18 cellular contexts compared by ENCODE assay signal in genomic region chr12:28866715-28867503, GRCh38.
DNase-seq lines count a peak whose midpoint lies in the region; ATAC-seq, FAIRE-seq and TF ChIP-seq lines count a peak whose summit lies in the region.
"Had no signal": no experiment of that assay in that cellular context is flagged by ENCODE, and none has a peak within 500 bp of the region (broad histone marks: within the 10 kb centered on the region; RNA-seq: fewer than 3 reads in every experiment).

No MANE protein-coding gene starts in this region.

- H3K79me1 ChIP-seq in mesenchymal stem cell (replicated peaks; ENCODE audit: low read length, poor library complexity, severe bottlenecking) (no peaks in the 10 kb centered on the region), trophoblast cell (ENCODE audit: low read length) (no peaks in the 10 kb centered on the region)

- H4K91ac ChIP-seq in mesenchymal stem cell (ENCODE audit: low read length): no peak overlapping the region
- H4K91ac ChIP-seq in trophoblast cell (ENCODE audit: low read depth, low read length): peak overlapping the region; percentile 5

- H3K27me3 ChIP-seq in GM23338 (ENCODE audit: insufficient read depth): no peaks in the 10 kb centered on the region
- H3K27me3 ChIP-seq in astrocyte (ENCODE audit: insufficient read depth, low read length): no peaks in the 10 kb centered on the region
- H3K27me3 ChIP-seq in mesenchymal stem cell (ENCODE audit: control insufficient read depth in 1 of 2, insufficient read depth in 1 of 2, low read length in 2 of 2): no peaks in the 10 kb centered on the region
- no peaks in the 10 kb centered on the region for H3K27me3 ChIP-seq in trophoblast cell (ENCODE audit: insufficient read depth, low read length)
- H3K27me3 ChIP-seq: Peyer's patch had no signal

- FAIRE-seq in astrocyte (lab: Jason Lieb, UNC): no peak
- no peak for FAIRE-seq in GM19239 (lab: Jason Lieb, UNC)

- H3K4me1 ChIP-seq in GM23338 (ENCODE audit: insufficient read depth) (peaks cover 11% of the 10 kb centered on the region), astrocyte (ENCODE audit: insufficient read depth, low read length) (peaks cover 17% of the 10 kb centered on the region), mesenchymal stem cell (ENCODE audit: control insufficient read depth, insufficient read depth, low read depth, low read length) (no peaks in the 10 kb centered on the region), trophoblast cell (ENCODE audit: control insufficient read depth in 1 of 2, insufficient read depth in 2 of 2, low read length in 2 of 2) (no peaks in the 10 kb centered on the region)
- H3K4me1 ChIP-seq: Peyer's patch had no signal

- H3K36me3 ChIP-seq in GM23338 (ENCODE audit: insufficient read depth): no peaks in the 10 kb centered on the region
- H3K36me3 ChIP-seq in astrocyte (ENCODE audit: insufficient read depth, low read length): no peaks in the 10 kb centered on the region
- H3K36me3 ChIP-seq in mesenchymal stem cell (ENCODE audit: control insufficient read depth in 1 of 2, insufficient read depth in 2 of 2, low read depth in 1 of 2, low read length in 2 of 2): no peaks in the 10 kb centered on the region
- H3K36me3 ChIP-seq in trophoblast cell (ENCODE audit: control insufficient read depth in 1 of 2, insufficient read depth in 2 of 2, low read length in 2 of 2): no peaks in the 10 kb centered on the region
- H3K36me3 ChIP-seq: HAP-1, Peyer's patch had no signal

- H2AFZ ChIP-seq in GM23338 (peak overlapping the region; percentile 18), astrocyte (ENCODE audit: low read depth, low read length) (no peak overlapping the region), mesenchymal stem cell (ENCODE audit: low read depth, low read length) (no peak overlapping the region), trophoblast cell (ENCODE audit: insufficient read depth, low read length, poor library complexity) (no peak overlapping the region)

- H2AK5ac ChIP-seq in mesenchymal stem cell (ENCODE audit: low read length, severe bottlenecking): no peak overlapping the region
- no peak overlapping the region for H2AK5ac ChIP-seq in trophoblast cell (ENCODE audit: low read length)

- H2BK12ac ChIP-seq in mesenchymal stem cell (ENCODE audit: low read length in 2 of 2): peak overlapping the region in 1 of 2 experiments; percentile 10
- peak overlapping the region; percentile 74 for H2BK12ac ChIP-seq in trophoblast cell (ENCODE audit: low read length)

- H3K79me2 ChIP-seq in GM23338 (replicated peaks; ENCODE audit: insufficient read depth) (no peaks in the 10 kb centered on the region), astrocyte (ENCODE audit: insufficient read depth, low read length) (no peaks in the 10 kb centered on the region), trophoblast cell (ENCODE audit: control insufficient read depth, insufficient read depth, low read length, poor library complexity) (no peaks in the 10 kb centered on the region)

- H4K12ac ChIP-seq in trophoblast cell (ENCODE audit: low read depth, low read length): no peak overlapping the region

- no peak overlapping the region for H3K14ac ChIP-seq in mesenchymal stem cell (ENCODE audit: low read length in 2 of 2)
- no peak overlapping the region for H3K14ac ChIP-seq in trophoblast cell (ENCODE audit: low read length)

- H3K4me3 ChIP-seq in GM23338 (no peak overlapping the region), astrocyte (ENCODE audit: insufficient read depth, low read depth, low read length) (no peak overlapping the region), mesenchymal stem cell (ENCODE audit: insufficient read depth in 1 of 2, low read depth in 1 of 2, low read length in 2 of 2) (no peak overlapping the region), trophoblast cell (ENCODE audit: low read depth, low read length) (no peak overlapping the region)
- H3K4me3 ChIP-seq: HAP-1, Peyer's patch had no signal

- H3K4ac ChIP-seq in mesenchymal stem cell (ENCODE audit: low read depth in 1 of 2, low read length in 2 of 2): no peak overlapping the region
- no peak overlapping the region for H3K4ac ChIP-seq in trophoblast cell (ENCODE audit: low read depth, low read length)

- peaks cover 25% of the 10 kb centered on the region for H3K4me1 Mint-ChIP-seq in GM23338
- H3K4me1 Mint-ChIP-seq in astrocyte (ENCODE audit: low read depth, unreplicated experiment): peaks cover 35% of the 10 kb centered on the region
- no peaks in the 10 kb centered on the region for H3K4me1 Mint-ChIP-seq in T-helper 2 cell treated with Interferon-gamma antibody and Interleukin-4, amounts not matched to agents 5 μg/mL and 100 μg/mL, for 36 hours (ENCODE audit: low read depth)
- H3K4me1 Mint-ChIP-seq in natural killer cell treated with Interleukin-12 subunit alpha and Interleukin-12 subunit beta and Interleukin-15 and Interleukin-18, amount 100 ng/mL, for 72 hours (ENCODE audit: low read depth in 2 of 2): no peaks in the 10 kb centered on the region

- H3K23ac ChIP-seq in mesenchymal stem cell (ENCODE audit: low read length in 2 of 2) (no peak overlapping the region), trophoblast cell (ENCODE audit: low read length) (no peak overlapping the region)

- no peak overlapping the region for H2BK15ac ChIP-seq in mesenchymal stem cell (ENCODE audit: low read depth, poor library complexity, severe bottlenecking)

- no peak overlapping the region for H3K18ac ChIP-seq in mesenchymal stem cell (ENCODE audit: low read depth in 1 of 2, low read length in 2 of 2)
- no peak overlapping the region for H3K18ac ChIP-seq in trophoblast cell (ENCODE audit: low read length)

- no peaks in the 10 kb centered on the region for H3K9me3 Mint-ChIP-seq in GM23338
- no peaks in the 10 kb centered on the region for H3K9me3 Mint-ChIP-seq in astrocyte (ENCODE audit: unreplicated experiment)
- H3K9me3 Mint-ChIP-seq in T-helper 2 cell treated with Interferon-gamma antibody and Interleukin-4, amounts not matched to agents 5 μg/mL and 100 μg/mL, for 36 hours: no peaks in the 10 kb centered on the region
- H3K9me3 Mint-ChIP-seq in natural killer cell treated with Interleukin-12 subunit alpha and Interleukin-12 subunit beta and Interleukin-15 and Interleukin-18, amount 100 ng/mL, for 72 hours: peaks cover 11% of the 10 kb centered on the region

- H3K36me3 Mint-ChIP-seq in GM23338 (ENCODE audit: low read depth): no peaks in the 10 kb centered on the region
- H3K36me3 Mint-ChIP-seq in astrocyte (ENCODE audit: low read depth, unreplicated experiment): no peaks in the 10 kb centered on the region
- no peaks in the 10 kb centered on the region for H3K36me3 Mint-ChIP-seq in T-helper 2 cell treated with Interferon-gamma antibody and Interleukin-4, amounts not matched to agents 5 μg/mL and 100 μg/mL, for 36 hours (ENCODE audit: low read depth)
- H3K36me3 Mint-ChIP-seq in natural killer cell treated with Interleukin-12 subunit alpha and Interleukin-12 subunit beta and Interleukin-15 and Interleukin-18, amount 100 ng/mL, for 72 hours: no peaks in the 10 kb centered on the region

- peaks cover 8% of the 10 kb centered on the region for H3K27me3 Mint-ChIP-seq in GM23338 (ENCODE audit: insufficient read depth, low read depth, poor library complexity)
- no peaks in the 10 kb centered on the region for H3K27me3 Mint-ChIP-seq in astrocyte (ENCODE audit: low read depth, unreplicated experiment)
- no peaks in the 10 kb centered on the region for H3K27me3 Mint-ChIP-seq in T-helper 2 cell treated with Interferon-gamma antibody and Interleukin-4, amounts not matched to agents 5 μg/mL and 100 μg/mL, for 36 hours (ENCODE audit: low read depth)
- peaks cover 0 to 8% of the 10 kb centered on the region in 2 donors for H3K27me3 Mint-ChIP-seq in natural killer cell treated with Interleukin-12 subunit alpha and Interleukin-12 subunit beta and Interleukin-15 and Interleukin-18, amount 100 ng/mL, for 72 hours

- H3K27ac Mint-ChIP-seq in GM23338: no peak overlapping the region
- peak overlapping the region; percentile 44 for H3K27ac Mint-ChIP-seq in astrocyte (ENCODE audit: unreplicated experiment)
- H3K27ac Mint-ChIP-seq in T-helper 2 cell treated with Interferon-gamma antibody and Interleukin-4, amounts not matched to agents 5 μg/mL and 100 μg/mL, for 36 hours: no peak overlapping the region
- H3K27ac Mint-ChIP-seq in natural killer cell treated with Interleukin-12 subunit alpha and Interleukin-12 subunit beta and Interleukin-15 and Interleukin-18, amount 100 ng/mL, for 72 hours: no peak overlapping the region

- H4K20me1 ChIP-seq in GM23338 (replicated peaks; ENCODE audit: insufficient read depth) (no peaks in the 10 kb centered on the region), astrocyte (ENCODE audit: insufficient read depth, low read length) (no peaks in the 10 kb centered on the region)

- H3K4me3 Mint-ChIP-seq in GM23338 (no peak overlapping the region), astrocyte (ENCODE audit: unreplicated experiment) (no peak overlapping the region)
- no peak overlapping the region for H3K4me3 Mint-ChIP-seq in T-helper 2 cell treated with Interferon-gamma antibody and Interleukin-4, amounts not matched to agents 5 μg/mL and 100 μg/mL, for 36 hours
- H3K4me3 Mint-ChIP-seq in natural killer cell treated with Interleukin-12 subunit alpha and Interleukin-12 subunit beta and Interleukin-15 and Interleukin-18, amount 100 ng/mL, for 72 hours: no peak overlapping the region

- H3K27ac ChIP-seq in GM23338 (ENCODE audit: low read depth) (no peak overlapping the region), astrocyte (ENCODE audit: low read depth, low read length) (no peak overlapping the region), mesenchymal stem cell (ENCODE audit: low read length, poor library complexity, severe bottlenecking) (no peak overlapping the region), trophoblast cell (ENCODE audit: low read depth, low read length) (no peak overlapping the region)
- H3K27ac ChIP-seq: Peyer's patch had no signal

- H2BK120ac ChIP-seq in mesenchymal stem cell (ENCODE audit: low read depth, low read length) (no peak overlapping the region), trophoblast cell (ENCODE audit: insufficient read depth, low read length, poor library complexity) (no peak overlapping the region)

- no peak for ATAC-seq in GM23338
- no peak for ATAC-seq in natural killer cell treated with Interleukin-12 subunit alpha and Interleukin-12 subunit beta and Interleukin-15 and Interleukin-18, amount 100 ng/mL, for 72 hours

- H3K4me2 ChIP-seq in GM23338 (no peak overlapping the region), astrocyte (ENCODE audit: low read length) (no peak overlapping the region), mesenchymal stem cell (ENCODE audit: low read length, poor library complexity, severe bottlenecking) (no peak overlapping the region), trophoblast cell (ENCODE audit: low read length) (no peak overlapping the region)

- 89% methylated on average over 7 of the region's 7 CpGs for WGBS in mesenchymal stem cell
- WGBS in trophoblast cell (ENCODE audit: extremely low coverage, insufficient coverage, insufficient read length): no CpG with 5 or more reads among the region's 7 CpGs

- peaks cover 13% of the 10 kb centered on the region; the same call in 1 of the 2 replicates for H3K9me2 ChIP-seq in GM23338 (ENCODE audit: insufficient read depth)

- TF ChIP-seq CTCF in GM23338 (conservative IDR thresholded peaks at IDR 0.05; ENCODE audit: low read depth in 2 of 2) (no peak), astrocyte (IDR thresholded peaks at IDR 0.05; ENCODE audit: insufficient read depth, low read depth, low read length) (no peak)

- H3K9me3 ChIP-seq in astrocyte (ENCODE audit: insufficient read depth, low read depth, low read length) (no peaks in the 10 kb centered on the region), mesenchymal stem cell (ENCODE audit: control insufficient read depth, low read length) (no peaks in the 10 kb centered on the region), trophoblast cell (ENCODE audit: insufficient read depth, low read depth, low read length) (no peaks in the 10 kb centered on the region)
- H3K9me3 ChIP-seq: HAP-1, Peyer's patch had no signal

- H4K8ac ChIP-seq in mesenchymal stem cell (ENCODE audit: low read length): no peak overlapping the region
- no peak overlapping the region for H4K8ac ChIP-seq in trophoblast cell (ENCODE audit: low read depth, low read length)

- H3K9ac ChIP-seq in astrocyte (ENCODE audit: low read length) (no peak overlapping the region), mesenchymal stem cell (ENCODE audit: low read length) (no peak overlapping the region), trophoblast cell (ENCODE audit: low read length) (no peak overlapping the region)

- H3F3A ChIP-seq in GM23338 (replicated peaks; ENCODE audit: low read depth): no peaks in the 10 kb centered on the region

- DNase-seq in GM23338 (ENCODE audit: low spot score): no peak
- DNase-seq in astrocyte (ENCODE audit: low read depth): peak; percentile 68
- DNase-seq in mesenchymal stem cell: peak; percentile 35
- no peak for DNase-seq in trophoblast cell
- no peak for DNase-seq in UCSD-AML1 (lab: John Stamatoyannopoulos, UW; ENCODE audit: unreplicated experiment)
- no peak for DNase-seq in T-helper 2 cell treated with Interferon-gamma antibody and Interleukin-4, amounts not matched to agents 5 μg/mL and 100 μg/mL, for 36 hours (ENCODE audit: low spot score)
- DNase-seq in natural killer cell treated with Interleukin-12 subunit alpha and Interleukin-12 subunit beta and Interleukin-15 and Interleukin-18, amount 100 ng/mL, for 72 hours (ENCODE audit: low spot score): no peak
- DNase-seq in GM19239 (ENCODE audit: insufficient read length, low spot score): no peak
- DNase-seq: DMS79, Kasumi-1, NCI-H1092 treated with DMSO at 0.1 percent for 48 hours, NCI-H146, NCI-H2029 treated with DMSO at 0.1 percent for 48 hours, NCI-H2171 treated with DMSO at 0.1 percent for 48 hours, NCI-H446 treated with DMSO at 0.1 percent for 48 hours, Peyer's patch, Right ventricle myocardium superior had no signal

- no peak overlapping the region for H2BK5ac ChIP-seq in mesenchymal stem cell (ENCODE audit: low read depth, low read length, poor library complexity, severe bottlenecking)
- no peak overlapping the region for H2BK5ac ChIP-seq in trophoblast cell (ENCODE audit: low read depth, low read length, poor library complexity)

Comparison
In these comparisons a context has a peak if more than half of its experiments do, and no peak if none do; other contexts are left out.
1. DNase-seq: peak in astrocyte (single experiment) and mesenchymal stem cell (single experiment); none in GM23338 (single experiment), trophoblast cell (0 of 2), UCSD-AML1 (single experiment), T-helper 2 cell treated with Interferon-gamma antibody and Interleukin-4, amounts not matched to agents 5 μg/mL and 100 μg/mL, for 36 hours (single experiment), natural killer cell treated with Interleukin-12 subunit alpha and Interleukin-12 subunit beta and Interleukin-15 and Interleukin-18, amount 100 ng/mL, for 72 hours (single experiment) and GM19239 (single experiment).